In the genomic region with DNA sequence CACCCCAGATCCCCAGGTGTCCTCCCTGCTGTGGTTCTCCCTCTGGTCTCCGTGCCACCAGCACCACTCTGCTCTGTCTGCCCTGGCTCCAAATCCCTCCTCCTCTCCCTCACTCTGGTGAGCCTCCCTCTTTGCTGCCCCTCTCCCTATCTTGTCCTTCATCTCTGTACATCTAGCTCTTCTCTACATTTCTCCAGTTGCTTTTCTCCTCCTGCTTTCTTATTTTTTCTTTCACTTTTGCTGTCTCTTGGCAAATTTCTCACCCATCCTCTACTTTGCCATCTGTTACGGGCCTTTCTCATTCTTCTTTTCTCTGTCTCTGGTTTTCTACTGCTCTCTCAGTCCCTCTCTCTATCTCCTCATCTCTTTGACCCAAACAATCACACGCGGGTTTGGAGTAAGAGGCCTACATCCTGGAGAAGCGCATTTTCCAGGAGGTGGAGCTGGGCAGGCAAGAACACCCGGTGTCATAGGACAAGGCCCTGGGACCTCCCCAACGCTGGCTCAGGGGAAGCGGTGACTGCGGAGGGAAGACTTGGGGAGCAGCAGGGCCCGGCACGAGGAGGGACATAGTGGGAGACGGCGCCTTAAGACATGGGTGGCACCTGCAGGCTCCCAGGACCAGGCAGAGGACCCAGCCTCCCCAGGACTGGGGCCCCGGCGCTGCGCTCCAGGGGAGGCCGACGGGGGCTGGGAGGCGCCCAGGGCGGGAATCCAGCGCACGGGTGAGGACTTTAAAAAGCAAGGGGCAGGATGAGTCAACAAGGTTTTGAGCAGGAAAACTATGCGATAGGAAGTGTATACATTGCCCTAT, we compare ENCODE assay signal across 28 cellular contexts. TPM values are rescaled to one million over a fixed set of nuclear protein-coding genes. Genes with fewer than 3 reads are reported as not detected.
A peak's percentile ranks its signal among the peaks of the same experiment; 100 is the strongest.
DNase-seq lines count a peak whose midpoint lies in the region; ATAC-seq, FAIRE-seq and TF ChIP-seq lines count a peak whose summit lies in the region.
"Had no signal": no experiment of that assay in that cellular context is flagged by ENCODE, and none has a peak within 500 bp of the region (broad histone marks: within the 10 kb centered on the region; RNA-seq: fewer than 3 reads in every experiment).

No MANE protein-coding gene starts in this region.

- no peaks in the 10 kb centered on the region for H3K23me2 ChIP-seq in H1 (ENCODE audit: low read depth, low read length)

- CTCF ChIA-PET in H1 (lab: Charles Lee; ENCODE audit: partially characterized antibody), result no interaction called here

- 91% methylated on average over 23 of the region's 23 CpGs; no CpG with 5 or more reads in 1 of the 2 experiments for WGBS in H1 (ENCODE audit: extremely low coverage in 1 of 2, insufficient coverage in 1 of 2, insufficient read length in 1 of 2, insufficient replicate concordance in 2 of 2, low coverage in 1 of 2, low lambda C conversion rate in 2 of 2, missing lambda C conversion rate in 1 of 2), 2 experiments

- DNase-seq in CD4-positive, CD25-positive, alpha-beta regulatory T cell, result no peak
- no peak for DNase-seq in H1 (ENCODE audit: low read depth in 1 of 2, low spot score in 2 of 2)
- no peak for DNase-seq in neural crest cell (ENCODE audit: low read depth, low spot score)
- DNase-seq in GM10266 (ENCODE audit: extremely low spot score), result no peak
- no peak for DNase-seq in AG08395 (ENCODE audit: low spot score)
- DNase-seq in activated CD4-positive, CD25-positive, alpha-beta regulatory T cell (lab: John Stamatoyannopoulos, UW), result no peak
- no peak for DNase-seq in mesenteric fat pad (ENCODE audit: low spot score)
- DNase-seq: activated CD4-positive, alpha-beta T cell treated with anti-CD3 and anti-CD28 coated beads, Interleukin-2, amount 50 U/mL, for 1 hour; activated naive CD4-positive, alpha-beta T cell treated with anti-CD3 and anti-CD28 coated beads, Interleukin-2, amount 10 ng/mL, durations not matched to agents 7 days and 5 days; amygdala; colonic mucosa; foreskin keratinocyte; mammary epithelial cell; NCI-H1092; NCI-H187; NCI-H2171 treated with DMSO at 0.1 percent for 48 hours; NCI-H510A treated with DMSO at 0.1 percent for 48 hours; NK-92 treated with Interleukin-12 subunit alpha and Interleukin-12 subunit beta, amount 100 ng/mL, for 24 hours; Right ventricle myocardium superior; stimulated activated CD4-positive, alpha-beta T cell treated with anti-CD3 and anti-CD28 coated beads, Interleukin-12 subunit alpha, Interleukin-12 subunit beta, amount 100 ng/mL, for 4 hours; stimulated activated CD4-positive, alpha-beta T cell treated with anti-CD3 and anti-CD28 coated beads, Interleukin-4, amount 100 ng/mL, for 1 hour had no signal

- no peak overlapping the region for H3K27ac ChIP-seq in CD4-positive, CD25-positive, alpha-beta regulatory T cell (ENCODE audit: insufficient read depth, low read length, poor library complexity, severe bottlenecking)
- H3K27ac ChIP-seq in HUES48 (ENCODE audit: low read depth, low read length), result peak overlapping the region; percentile 32
- no peak overlapping the region for H3K27ac ChIP-seq in H1 (ENCODE audit: low read depth, low read length)
- H3K27ac ChIP-seq: colonic mucosa, esophagus muscularis mucosa, foreskin keratinocyte, parathyroid adenoma, right atrium auricular region had no signal

- TF ChIP-seq POLR2A in H1 (IDR thresholded peaks at IDR 0.05; ENCODE audit: control extremely low read depth in 1 of 2, low read depth in 2 of 2, low read length in 2 of 2), result no peak

- H2BK120ac ChIP-seq in H1 (replicated peaks; ENCODE audit: low read depth, low read length), result no peak overlapping the region

- TF ChIP-seq RAD21 in H1 (IDR thresholded peaks at IDR 0.05 in 1 of 2, conservative IDR thresholded peaks at IDR 0.05 in 1 of 2; ENCODE audit: low read depth in 2 of 2, low read length in 2 of 2), result no peak

- H2AFZ ChIP-seq in H1 (ENCODE audit: low read length), result no peak overlapping the region
- H2AFZ ChIP-seq: parathyroid adenoma had no signal

- H3K36me3 Mint-ChIP-seq in CD4-positive, CD25-positive, alpha-beta regulatory T cell, result peaks cover 59% of the 10 kb centered on the region
- peaks cover 37% of the 10 kb centered on the region for H3K36me3 Mint-ChIP-seq in neural crest cell (ENCODE audit: low read depth)

- H3K4me2 ChIP-seq in H1 (ENCODE audit: insufficient read depth in 1 of 2, low read depth in 2 of 2, low read length in 2 of 2), result no peak overlapping the region

- H2BK15ac ChIP-seq in H1 (ENCODE audit: low read length), result no peak overlapping the region

- no peak overlapping the region for H3K14ac ChIP-seq in H1 (ENCODE audit: insufficient read length)

- TF ChIP-seq CTCF in H1 (IDR thresholded peaks at IDR 0.05; ENCODE audit: control extremely low read depth in 1 of 3, insufficient read depth in 1 of 3, low read depth in 1 of 3, low read length in 3 of 3) (no peak), neural crest cell (conservative IDR thresholded peaks at IDR 0.05) (no peak), GM10266 (IDR thresholded peaks at IDR 0.05; ENCODE audit: control insufficient read depth, insufficient read depth, low read depth, missing control alignments) (no peak)

- H3K56ac ChIP-seq in H1 (replicated peaks; ENCODE audit: insufficient read length, low read depth, low read length), result no peak overlapping the region

- H3K18ac ChIP-seq in H1 (ENCODE audit: extremely low read depth, low read length), result no peak overlapping the region

- H2BK5ac ChIP-seq in H1 (ENCODE audit: low read depth, low read length), result no peak overlapping the region

- no peak overlapping the region for H2AK5ac ChIP-seq in H1 (ENCODE audit: low read depth, low read length)

- H2BK20ac ChIP-seq in H1 (ENCODE audit: low read length), result no peak overlapping the region

- FAIRE-seq in H1 (lab: Jason Lieb, UNC), result no peak
- FAIRE-seq: bronchial epithelial cell, GM12892 had no signal

- no peak overlapping the region for H4K91ac ChIP-seq in H1 (replicated peaks; ENCODE audit: insufficient read length, low read length)

- TF ChIP-seq EP300 in H1 (IDR thresholded peaks at IDR 0.05; ENCODE audit: borderline replicate concordance in 1 of 2, low read depth in 2 of 2, low read length in 2 of 2), result no peak

- peaks cover 0 to 1% of the 10 kb centered on the region in 2 experiments for H4K20me1 ChIP-seq in H1 (replicated peaks in 1 of 2; ENCODE audit: control insufficient read depth in 1 of 2, insufficient read depth in 2 of 2, low read length in 2 of 2)

- H3K4ac ChIP-seq in H1 (replicated peaks; ENCODE audit: insufficient read length, low read depth, low read length), result no peak overlapping the region

- POLR2A ChIA-PET in H1 (lab: Charles Lee; ENCODE audit: partially characterized antibody), result no interaction called here

- H3K79me2 ChIP-seq in H1 (ENCODE audit: control insufficient read depth in 1 of 2, insufficient read depth in 2 of 2, low read length in 2 of 2), result no peaks in the 10 kb centered on the region
- H3K79me2 ChIP-seq: parathyroid adenoma had no signal

- no peak overlapping the region for H3K9ac ChIP-seq in HUES48 (ENCODE audit: low read depth, low read length)
- H3K9ac ChIP-seq in H1 (replicated peaks in 1 of 4; ENCODE audit: extremely low read depth in 1 of 4, low read depth in 3 of 4, low read length in 3 of 4), result no peak overlapping the region
- H3K9ac ChIP-seq: parathyroid adenoma had no signal

- H3K23ac ChIP-seq in H1 (ENCODE audit: insufficient read length), result no peak overlapping the region

- H4K5ac ChIP-seq in H1 (ENCODE audit: insufficient read length, low read depth, low read length), result no peak overlapping the region

- H3K27ac Mint-ChIP-seq in CD4-positive, CD25-positive, alpha-beta regulatory T cell, result peak overlapping the region in 2 of 3 donors; percentile 40 to 53
- H3K27ac Mint-ChIP-seq in neural crest cell (ENCODE audit: unreplicated experiment), result peak overlapping the region; percentile 86
- H3K27ac Mint-ChIP-seq: activated naive CD4-positive, alpha-beta T cell treated with anti-CD3 and anti-CD28 coated beads, Interleukin-2, amount 10 ng/mL, durations not matched to agents 7 days and 5 days; CD14-positive monocyte had no signal

- H3K36me3 ChIP-seq in CD4-positive, CD25-positive, alpha-beta regulatory T cell (ENCODE audit: control insufficient read depth, insufficient read depth, low read length), result peaks cover 46% of the 10 kb centered on the region
- H3K36me3 ChIP-seq in HUES48 (ENCODE audit: control insufficient read depth, insufficient read depth, low read length), result peaks cover 24% of the 10 kb centered on the region
- peaks cover 0 to 19% (median 7%) of the 10 kb centered on the region in 4 experiments; a peak in 4 of 8 replicates for H3K36me3 ChIP-seq in H1 (ENCODE audit: control insufficient read depth in 2 of 4, insufficient read depth in 4 of 4, low read length in 3 of 4)
- H3K36me3 ChIP-seq: colonic mucosa had no signal

- peaks cover 2 to 29% (median 5%) of the 10 kb centered on the region in 7 donors for H3K9me3 Mint-ChIP-seq in CD4-positive, CD25-positive, alpha-beta regulatory T cell
- H3K9me3 Mint-ChIP-seq in neural crest cell, result no peaks in the 10 kb centered on the region

- no peaks in the 10 kb centered on the region for H3K4me1 ChIP-seq in CD4-positive, CD25-positive, alpha-beta regulatory T cell (ENCODE audit: control insufficient read depth, insufficient read depth, low read length, poor library complexity, severe bottlenecking)
- no peaks in the 10 kb centered on the region for H3K4me1 ChIP-seq in HUES48 (ENCODE audit: control insufficient read depth, insufficient read depth, low read length)
- no peaks in the 10 kb centered on the region; a peak in 1 of 7 replicates for H3K4me1 ChIP-seq in H1 (replicated peaks in 1 of 4; ENCODE audit: control insufficient read depth in 3 of 4, insufficient read depth in 4 of 4, low read length in 3 of 4)
- H3K4me1 ChIP-seq: colonic mucosa, esophagus muscularis mucosa, parathyroid adenoma, right atrium auricular region had no signal

- peaks cover 4 to 12% (median 11%) of the 10 kb centered on the region in 4 donors for H3K4me1 Mint-ChIP-seq in CD4-positive, CD25-positive, alpha-beta regulatory T cell
- peaks cover 4% of the 10 kb centered on the region for H3K4me1 Mint-ChIP-seq in neural crest cell

- H4K8ac ChIP-seq in H1 (ENCODE audit: extremely low read depth, insufficient read depth, low read length), result peak overlapping the region; percentile 68; the same call in 1 of the 2 replicates

- peaks cover 15 to 22% of the 10 kb centered on the region in 2 experiments for H3K9me3 ChIP-seq in CD4-positive, CD25-positive, alpha-beta regulatory T cell (ENCODE audit: control insufficient read depth in 2 of 2, low read length in 2 of 2)
- H3K9me3 ChIP-seq in HUES48 (ENCODE audit: control insufficient read depth, insufficient read depth, low read length) (peaks cover 8% of the 10 kb centered on the region), H1 (ENCODE audit: insufficient read depth in 2 of 2, low read depth in 1 of 2, low read length in 1 of 2) (peaks cover 11 to 18% of the 10 kb centered on the region in 2 experiments; a peak in 2 of 4 replicates)
- H3K9me3 ChIP-seq: colonic mucosa, esophagus muscularis mucosa, right atrium auricular region had no signal

- H3K4me3 Mint-ChIP-seq in CD4-positive, CD25-positive, alpha-beta regulatory T cell, result peak overlapping the region in 2 of 4 donors; percentile 41 to 43
- H3K4me3 Mint-ChIP-seq in neural crest cell, result no peak overlapping the region
- H3K4me3 Mint-ChIP-seq: activated naive CD4-positive, alpha-beta T cell treated with anti-CD3 and anti-CD28 coated beads, Interleukin-2, amount 10 ng/mL, durations not matched to agents 7 days and 5 days; CD14-positive monocyte had no signal

- H2BK12ac ChIP-seq in H1 (ENCODE audit: low read depth, low read length), result no peak overlapping the region

- H3K79me1 ChIP-seq in H1 (ENCODE audit: low read depth, low read length), result no peaks in the 10 kb centered on the region

- H3K27me3 Mint-ChIP-seq in CD4-positive, CD25-positive, alpha-beta regulatory T cell, result no peaks in the 10 kb centered on the region
- H3K27me3 Mint-ChIP-seq in neural crest cell (ENCODE audit: low read depth), result no peaks in the 10 kb centered on the region
- H3K27me3 Mint-ChIP-seq: activated naive CD4-positive, alpha-beta T cell treated with anti-CD3 and anti-CD28 coated beads, Interleukin-2, amount 10 ng/mL, durations not matched to agents 7 days and 5 days had no signal

- ATAC-seq in CD4-positive, CD25-positive, alpha-beta regulatory T cell (ENCODE audit: low read depth in 2 of 2), result no peak
- ATAC-seq: foreskin keratinocyte had no signal

- H3K4me3 ChIP-seq in CD4-positive, CD25-positive, alpha-beta regulatory T cell (ENCODE audit: low read depth, low read length), result no peak overlapping the region
- H3K4me3 ChIP-seq in HUES48 (ENCODE audit: low read depth, low read length) (no peak overlapping the region), H1 (ENCODE audit: extremely low read depth in 1 of 4, insufficient read depth in 2 of 4, low read depth in 3 of 4, low read length in 4 of 4) (no peak overlapping the region)
- H3K4me3 ChIP-seq: colonic mucosa, esophagus muscularis mucosa, right atrium auricular region had no signal

- H3K27me3 ChIP-seq in CD4-positive, CD25-positive, alpha-beta regulatory T cell (ENCODE audit: control insufficient read depth, insufficient read depth, low read length), result no peaks in the 10 kb centered on the region
- H3K27me3 ChIP-seq in HUES48 (ENCODE audit: control insufficient read depth, insufficient read depth, low read length) (no peaks in the 10 kb centered on the region), H1 (replicated peaks in 1 of 4; ENCODE audit: control insufficient read depth in 3 of 4, extremely low read depth in 1 of 4, insufficient read depth in 3 of 4, low read length in 3 of 4) (no peaks in the 10 kb centered on the region)
- H3K27me3 ChIP-seq: colonic mucosa, esophagus muscularis mucosa, foreskin keratinocyte, right atrium auricular region had no signal

RNA-seq across cellular contexts. Expression of gene ZNF611, which starts 9.9 kb away (rescaled TPM):
- total RNA-seq in CD4-positive, CD25-positive, alpha-beta regulatory T cell, result 26.9 TPM
- polyA plus RNA-seq in CD4-positive, CD25-positive, alpha-beta regulatory T cell, result 10 to 100 TPM; 19.0 to 34.1 (median 24.2) TPM
- total RNA-seq in H1 (2021; fragmentation: NEBNext Ultra II Directional; extraction: Animal tissue kit (Norgen Biotek cat#: 25700)), result 17.7 and 19.0 TPM in 2 replicates
- polyA plus RNA-seq in H1 (2011; rRNA removed), result 1.9 and 2.2 TPM in 2 replicates
- polyA plus RNA-seq in H1 (2011; cell fraction: cytosol; rRNA removed), result 2.1 TPM
- polyA plus RNA-seq in H1 (2011; cell fraction: nucleus; rRNA removed), result 4.7 TPM
- 3.9 to 9.6 TPM (median 5.0 TPM) in 4 replicates for polyA plus RNA-seq in H1 (2012, experiment 1 of 2)
- polyA plus RNA-seq in H1 (2012, experiment 2 of 2), result 1.7 TPM
- polyA plus RNA-seq in H1 (2013, experiment 1 of 2), result 7.1 TPM
- polyA plus RNA-seq in H1 (2013, experiment 2 of 2), result 7.0 TPM
- 16.9 and 34.4 TPM in 2 replicates for polyA minus RNA-seq in H1 (2011; rRNA and poly(A)+ RNA removed)
- 13.9 TPM for polyA minus RNA-seq in H1 (2011; cell fraction: cytosol; rRNA and poly(A)+ RNA removed)
- polyA minus RNA-seq in H1 (2011; cell fraction: nucleus; rRNA and poly(A)+ RNA removed), result 19.3 TPM
- total RNA-seq in neural crest cell (20.6 and 25.7 TPM in 2 replicates), mesenteric fat pad (23.1 TPM)
